Comparison of ENCODE assay signal across 8 cellular contexts in genomic region chr13:91193358-91193757, GRCh38.
"Had no signal": no experiment of that assay in that cellular context is flagged by ENCODE, and none has a peak within 500 bp of the region (broad histone marks: within the 10 kb centered on the region; RNA-seq: fewer than 3 reads in every experiment).

No MANE protein-coding gene starts in this region.

- H3K4me3 ChIP-seq: GM23338 had no signal

- FAIRE-seq: H1, H54, HTR-8/SVneo had no signal

- DNase-seq: H9, HCEC 1CT, IMR-90, KBM-7 had no signal

- H3K9me3 Mint-ChIP-seq: GM23338, H9 had no signal

- ATAC-seq: GM23338 had no signal

- H3K4me1 Mint-ChIP-seq: GM23338, H9 had no signal

- H3K4me3 Mint-ChIP-seq: GM23338, H9 had no signal

- H3K4me2 ChIP-seq: GM23338 had no signal

- H2AFZ ChIP-seq: GM23338 had no signal

- H3K27ac Mint-ChIP-seq: GM23338, H9 had no signal
